Comparison of ENCODE assay signal across 15 cellular contexts in the genomic region with DNA sequence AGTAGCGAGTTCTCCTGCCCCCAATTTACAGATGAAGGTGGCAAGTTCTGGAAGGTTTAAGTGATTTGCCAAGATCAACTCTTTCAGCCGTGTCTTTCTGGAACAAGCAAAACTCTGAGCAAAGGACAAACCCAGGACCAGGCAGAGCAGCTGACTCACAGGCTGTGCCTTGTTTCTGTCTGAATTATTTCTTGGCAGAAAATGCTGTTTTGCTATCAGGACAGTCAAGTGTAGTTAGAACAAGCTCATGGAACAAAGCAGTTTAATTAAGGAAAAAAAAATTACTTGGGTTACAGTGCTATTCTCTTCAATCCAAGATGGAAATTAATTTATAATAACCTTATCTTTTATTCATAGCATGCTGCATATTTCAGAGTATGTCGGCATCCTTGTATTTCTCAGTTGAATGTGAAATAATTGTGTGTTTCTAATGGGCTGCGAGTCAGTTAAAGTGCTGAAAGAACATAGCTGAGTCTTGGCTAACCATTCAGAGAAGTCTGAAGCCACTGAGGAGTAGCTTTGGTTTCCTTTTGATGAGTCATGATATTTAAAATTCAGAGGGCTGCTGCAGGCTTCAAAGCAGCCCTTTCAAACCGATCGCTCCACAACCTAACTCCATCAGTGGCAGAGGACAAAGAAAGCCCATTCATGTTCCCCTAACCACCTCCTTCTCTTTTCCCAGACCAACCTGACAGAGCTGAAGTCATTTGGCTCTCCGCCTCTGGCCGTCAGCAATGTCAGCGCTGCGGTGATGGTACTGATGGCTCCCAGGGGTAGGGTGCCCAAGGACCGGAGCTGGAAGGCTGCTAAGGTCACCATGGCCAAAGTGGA.
DNase-seq lines count a peak whose midpoint lies in the region; ATAC-seq and TF ChIP-seq lines count a peak whose summit lies in the region.
"Had no signal": no experiment of that assay in that cellular context is flagged by ENCODE, and none has a peak within 500 bp of the region (broad histone marks: within the 10 kb centered on the region; RNA-seq: fewer than 3 reads in every experiment).

No MANE protein-coding gene starts in this region.

- in situ Hi-C loops in G401 (cut with HindIII; ENCODE audit: low sequenced_read_pairs): no loop called here

- H3K79me2 ChIP-seq in osteoblast (ENCODE audit: insufficient read depth, low read length): no peaks in the 10 kb centered on the region

- no peaks in the 10 kb centered on the region for H3K27me3 Mint-ChIP-seq in brain
- H3K27me3 Mint-ChIP-seq: activated CD8-positive, alpha-beta memory T cell treated with anti-CD3 and anti-CD28 coated beads, Interleukin-2, amount 10 ng/mL, durations not matched to agents 7 days and 5 days; B cell had no signal

- no peak overlapping the region for H3K27ac ChIP-seq in osteoblast (ENCODE audit: low read depth, low read length)

- no peak for ATAC-seq in SK-N-SH treated with all-trans-retinoic acid at 6 μM for 48 hours
- ATAC-seq: activated CD8-positive, alpha-beta memory T cell treated with anti-CD3 and anti-CD28 coated beads, Interleukin-2, amount 10 ng/mL, durations not matched to agents 7 days and 5 days; naive thymus-derived CD8-positive, alpha-beta T cell had no signal

- peaks cover 0 to 57% (median 0%) of the 10 kb centered on the region in 5 experiments for H3K9me3 Mint-ChIP-seq in brain

- H3K4me2 ChIP-seq in osteoblast (ENCODE audit: insufficient read depth, low read length): no peak overlapping the region

- H3K4me3 Mint-ChIP-seq in brain: peak overlapping the region in 1 of 5 experiments; percentile 17
- H3K4me3 Mint-ChIP-seq: activated CD8-positive, alpha-beta memory T cell treated with anti-CD3 and anti-CD28 coated beads, Interleukin-2, amount 10 ng/mL, durations not matched to agents 7 days and 5 days; B cell; naive thymus-derived CD8-positive, alpha-beta T cell had no signal

- H3K27ac Mint-ChIP-seq in brain: peak overlapping the region in 3 of 5 experiments; percentile 56 to 88 (median 83)
- H3K27ac Mint-ChIP-seq: activated CD8-positive, alpha-beta memory T cell treated with anti-CD3 and anti-CD28 coated beads, Interleukin-2, amount 10 ng/mL, durations not matched to agents 7 days and 5 days; B cell; naive thymus-derived CD8-positive, alpha-beta T cell had no signal

- H2AFZ ChIP-seq in osteoblast (ENCODE audit: low read length): no peak overlapping the region

- no peaks in the 10 kb centered on the region for H3K36me3 Mint-ChIP-seq in brain
- H3K36me3 Mint-ChIP-seq: activated CD8-positive, alpha-beta memory T cell treated with anti-CD3 and anti-CD28 coated beads, Interleukin-2, amount 10 ng/mL, durations not matched to agents 7 days and 5 days had no signal

- no peak for TF ChIP-seq CTCF in brain (conservative IDR thresholded peaks at IDR 0.05)
- no peak for TF ChIP-seq CTCF in osteoblast (IDR thresholded peaks at IDR 0.05; ENCODE audit: extremely low read depth, low read depth, low read length)

- peaks cover 19% of the 10 kb centered on the region for H3K4me1 Mint-ChIP-seq in brain
- H3K4me1 Mint-ChIP-seq: activated CD8-positive, alpha-beta memory T cell treated with anti-CD3 and anti-CD28 coated beads, Interleukin-2, amount 10 ng/mL, durations not matched to agents 7 days and 5 days; B cell; naive thymus-derived CD8-positive, alpha-beta T cell had no signal

- H3K36me3 ChIP-seq in osteoblast (ENCODE audit: insufficient read depth, low read length): no peaks in the 10 kb centered on the region

- no peaks in the 10 kb centered on the region for H3K27me3 ChIP-seq in osteoblast (ENCODE audit: insufficient read depth, low read length)

- H3K4me3 ChIP-seq in osteoblast (ENCODE audit: insufficient read depth, low read length): no peak overlapping the region

- H3K9me3 ChIP-seq in osteoblast (ENCODE audit: low read depth, low read length): peaks cover 2% of the 10 kb centered on the region

- no peaks in the 10 kb centered on the region for H4K20me1 ChIP-seq in osteoblast (ENCODE audit: insufficient read depth, low read length)

- DNase-seq in G401 (ENCODE audit: low spot score): peak; percentile 7
- DNase-seq in hippocampal formation (lab: John Stamatoyannopoulos, UW): peak; percentile 30 to 78
- DNase-seq in putamen (ENCODE audit: low spot score): peak; percentile 78
- DNase-seq in osteoblast (ENCODE audit: insufficient read length, low spot score, missing footprints): no peak
- no peak for DNase-seq in activated CD4-positive, alpha-beta T cell treated with anti-CD3 and anti-CD28 coated beads, Interleukin-2, amount 50 U/mL, for 48 hours
- DNase-seq in NCI-H2227 treated with DMSO at 0.1 percent for 48 hours (lab: John Stamatoyannopoulos, UW): no peak
- DNase-seq: activated CD8-positive, alpha-beta memory T cell treated with anti-CD3 and anti-CD28 coated beads, Interleukin-2, amount 10 ng/mL, durations not matched to agents 7 days and 5 days; naive thymus-derived CD8-positive, alpha-beta T cell; NCI-H1105 treated with DMSO at 0.1 percent for 48 hours; NCI-H82; SIG-M5; stimulated activated CD4-positive, alpha-beta T cell treated with anti-CD3 and anti-CD28 coated beads, Interleukin-12 subunit alpha, Interleukin-12 subunit beta, amount 100 ng/mL, for 4 hours had no signal

- H3K4me1 ChIP-seq in osteoblast (ENCODE audit: insufficient read depth, low read length): no peaks in the 10 kb centered on the region

TF ChIP-seq in SK-N-SH treated with all-trans-retinoic acid at 6 μM for 48 hours, 23 proteins besides CTCF, POLR2A, EP300 and RAD21 (continues in another document):
- TF ChIP-seq, protein P1, sequence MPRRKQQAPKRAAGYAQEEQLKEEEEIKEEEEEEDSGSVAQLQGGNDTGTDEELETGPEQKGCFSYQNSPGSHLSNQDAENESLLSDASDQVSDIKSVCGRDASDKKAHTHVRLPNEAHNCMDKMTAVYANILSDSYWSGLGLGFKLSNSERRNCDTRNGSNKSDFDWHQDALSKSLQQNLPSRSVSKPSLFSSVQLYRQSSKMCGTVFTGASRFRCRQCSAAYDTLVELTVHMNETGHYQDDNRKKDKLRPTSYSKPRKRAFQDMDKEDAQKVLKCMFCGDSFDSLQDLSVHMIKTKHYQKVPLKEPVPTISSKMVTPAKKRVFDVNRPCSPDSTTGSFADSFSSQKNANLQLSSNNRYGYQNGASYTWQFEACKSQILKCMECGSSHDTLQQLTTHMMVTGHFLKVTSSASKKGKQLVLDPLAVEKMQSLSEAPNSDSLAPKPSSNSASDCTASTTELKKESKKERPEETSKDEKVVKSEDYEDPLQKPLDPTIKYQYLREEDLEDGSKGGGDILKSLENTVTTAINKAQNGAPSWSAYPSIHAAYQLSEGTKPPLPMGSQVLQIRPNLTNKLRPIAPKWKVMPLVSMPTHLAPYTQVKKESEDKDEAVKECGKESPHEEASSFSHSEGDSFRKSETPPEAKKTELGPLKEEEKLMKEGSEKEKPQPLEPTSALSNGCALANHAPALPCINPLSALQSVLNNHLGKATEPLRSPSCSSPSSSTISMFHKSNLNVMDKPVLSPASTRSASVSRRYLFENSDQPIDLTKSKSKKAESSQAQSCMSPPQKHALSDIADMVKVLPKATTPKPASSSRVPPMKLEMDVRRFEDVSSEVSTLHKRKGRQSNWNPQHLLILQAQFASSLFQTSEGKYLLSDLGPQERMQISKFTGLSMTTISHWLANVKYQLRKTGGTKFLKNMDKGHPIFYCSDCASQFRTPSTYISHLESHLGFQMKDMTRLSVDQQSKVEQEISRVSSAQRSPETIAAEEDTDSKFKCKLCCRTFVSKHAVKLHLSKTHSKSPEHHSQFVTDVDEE (CRISPR knock-in tag; IDR thresholded peaks at IDR 0.05): no peak
- no peak for TF ChIP-seq ZFP3 (CRISPR knock-in tag; IDR thresholded peaks at IDR 0.05)
- no peak for TF ChIP-seq ISL1 (CRISPR knock-in tag; IDR thresholded peaks at IDR 0.05)
- TF ChIP-seq ZNF565 (CRISPR knock-in tag; conservative IDR thresholded peaks at IDR 0.05; ENCODE audit: low read depth): no peak
- TF ChIP-seq, protein P2, sequence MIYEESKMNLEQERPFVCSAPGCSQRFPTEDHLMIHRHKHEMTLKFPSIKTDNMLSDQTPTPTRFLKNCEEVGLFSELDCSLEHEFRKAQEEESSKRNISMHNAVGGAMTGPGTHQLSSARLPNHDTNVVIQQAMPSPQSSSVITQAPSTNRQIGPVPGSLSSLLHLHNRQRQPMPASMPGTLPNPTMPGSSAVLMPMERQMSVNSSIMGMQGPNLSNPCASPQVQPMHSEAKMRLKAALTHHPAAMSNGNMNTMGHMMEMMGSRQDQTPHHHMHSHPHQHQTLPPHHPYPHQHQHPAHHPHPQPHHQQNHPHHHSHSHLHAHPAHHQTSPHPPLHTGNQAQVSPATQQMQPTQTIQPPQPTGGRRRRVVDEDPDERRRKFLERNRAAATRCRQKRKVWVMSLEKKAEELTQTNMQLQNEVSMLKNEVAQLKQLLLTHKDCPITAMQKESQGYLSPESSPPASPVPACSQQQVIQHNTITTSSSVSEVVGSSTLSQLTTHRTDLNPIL (CRISPR knock-in tag; IDR thresholded peaks at IDR 0.05; ENCODE audit: low read depth): no peak
- no peak for TF ChIP-seq SNAI2 (CRISPR knock-in tag; IDR thresholded peaks at IDR 0.05)
- no peak for TF ChIP-seq TCF4 (CRISPR knock-in tag; IDR thresholded peaks at IDR 0.05; ENCODE audit: borderline replicate concordance)
- no peak for TF ChIP-seq ARNTL (CRISPR knock-in tag; IDR thresholded peaks at IDR 0.05; ENCODE audit: borderline replicate concordance, low read depth)
- TF ChIP-seq GLIS3 (CRISPR knock-in tag; IDR thresholded peaks at IDR 0.05): no peak
- TF ChIP-seq CSDC2 (CRISPR knock-in tag; IDR thresholded peaks at IDR 0.05): no peak
- TF ChIP-seq, protein P3, sequence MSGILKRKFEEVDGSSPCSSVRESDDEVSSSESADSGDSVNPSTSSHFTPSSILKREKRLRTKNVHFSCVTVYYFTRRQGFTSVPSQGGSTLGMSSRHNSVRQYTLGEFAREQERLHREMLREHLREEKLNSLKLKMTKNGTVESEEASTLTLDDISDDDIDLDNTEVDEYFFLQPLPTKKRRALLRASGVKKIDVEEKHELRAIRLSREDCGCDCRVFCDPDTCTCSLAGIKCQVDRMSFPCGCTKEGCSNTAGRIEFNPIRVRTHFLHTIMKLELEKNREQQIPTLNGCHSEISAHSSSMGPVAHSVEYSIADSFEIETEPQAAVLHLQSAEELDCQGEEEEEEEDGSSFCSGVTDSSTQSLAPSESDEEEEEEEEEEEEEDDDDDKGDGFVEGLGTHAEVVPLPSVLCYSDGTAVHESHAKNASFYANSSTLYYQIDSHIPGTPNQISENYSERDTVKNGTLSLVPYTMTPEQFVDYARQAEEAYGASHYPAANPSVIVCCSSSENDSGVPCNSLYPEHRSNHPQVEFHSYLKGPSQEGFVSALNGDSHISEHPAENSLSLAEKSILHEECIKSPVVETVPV (CRISPR knock-in tag; IDR thresholded peaks at IDR 0.05): no peak
- no peak for TF ChIP-seq ESRRG (CRISPR knock-in tag; IDR thresholded peaks at IDR 0.05)

Comparison
In these comparisons a context has a peak if more than half of its experiments do, and no peak if none do; other contexts are left out.
1. DNase-seq: peak in G401 (single experiment), hippocampal formation (2 of 2) and putamen (single experiment); none in osteoblast (single experiment), activated CD4-positive, alpha-beta T cell treated with anti-CD3 and anti-CD28 coated beads, Interleukin-2, amount 50 U/mL, for 48 hours (0 of 2) and NCI-H2227 treated with DMSO at 0.1 percent for 48 hours (single experiment).